ENCODE assay signal across 8 cellular contexts in genomic region chr22:20508067-20508755, GRCh38. TPM values are rescaled to one million over a fixed set of nuclear protein-coding genes. Genes with fewer than 3 reads are reported as not detected.
A peak's percentile ranks its signal among the peaks of the same experiment; 100 is the strongest.
DNase-seq lines count a peak whose midpoint lies in the region; ATAC-seq, FAIRE-seq and TF ChIP-seq lines count a peak whose summit lies in the region.
"Not testable (repeated sequence)": the region's sequence is repeated elsewhere in the genome, so short reads cannot be mapped to it uniquely, and the experiment has no call there.

No MANE protein-coding gene starts in this region.

- not testable (repeated sequence) for H2BK12ac ChIP-seq in H1 (ENCODE audit: low read depth, low read length)

- H2AFZ ChIP-seq in H1 (ENCODE audit: low read length), result peak overlapping the region; percentile 67

- H3K36me3 Mint-ChIP-seq in activated naive CD8-positive, alpha-beta T cell, result not testable (repeated sequence)
- H3K36me3 Mint-ChIP-seq in natural killer cell treated with Interleukin-12 subunit alpha and Interleukin-12 subunit beta and Interleukin-15 and Interleukin-18, amount 100 ng/mL, for 72 hours, result peaks cover 21% of the 10 kb centered on the region

- intact Hi-C loops in stomach (cut with DNase I; ENCODE audit: low total_unique reads), result loop anchor here (10.0 kb wide), 1 partner anchor 47 kb away; no protein-coding TSS in a partner anchor

- peak overlapping the region; percentile 93 to 99 (median 96) for H3K27ac ChIP-seq in BLaER1 treated with 17β-estradiol and CSF1 and Interleukin-3, amounts not matched to agents 10 nM and 100 nM
- H3K27ac ChIP-seq in RWPE2 (ENCODE audit: poor library complexity, severe bottlenecking), result peak overlapping the region; percentile 98
- peak overlapping the region; percentile 50; the same call in 1 of the 2 replicates for H3K27ac ChIP-seq in H1 (ENCODE audit: low read depth, low read length)
- peak overlapping the region; percentile 87 to 99 (median 98) for H3K27ac ChIP-seq in stomach

- peak; percentile 3; the same call in 1 of the 3 replicates for ATAC-seq in RWPE2 (ENCODE audit: low read depth)
- ATAC-seq in natural killer cell treated with Interleukin-12 subunit alpha and Interleukin-12 subunit beta and Interleukin-15 and Interleukin-18, amount 100 ng/mL, for 72 hours, result peak in 1 of 2 donors; percentile 1

- not testable (repeated sequence) for H4K8ac ChIP-seq in H1 (ENCODE audit: extremely low read depth, insufficient read depth, low read length)

- H4K5ac ChIP-seq in H1 (ENCODE audit: insufficient read length, low read depth, low read length), result not testable (repeated sequence)

- not testable (repeated sequence) for H2AK5ac ChIP-seq in H1 (ENCODE audit: low read depth, low read length)

- not testable (repeated sequence) for H3K4ac ChIP-seq in H1 (replicated peaks; ENCODE audit: insufficient read length, low read depth, low read length)

- H3K27ac Mint-ChIP-seq in activated naive CD8-positive, alpha-beta T cell, result peak overlapping the region; percentile 97
- peak overlapping the region; percentile 97 to 98 for H3K27ac Mint-ChIP-seq in natural killer cell treated with Interleukin-12 subunit alpha and Interleukin-12 subunit beta and Interleukin-15 and Interleukin-18, amount 100 ng/mL, for 72 hours

- H2BK15ac ChIP-seq in H1 (ENCODE audit: low read length), result not testable (repeated sequence)

- peak overlapping the region; percentile 98 to 100 (median 99) for H3K4me2 ChIP-seq in BLaER1 treated with 17β-estradiol and CSF1 and Interleukin-3, amounts not matched to agents 10 nM and 100 nM
- peak overlapping the region; percentile 67 to 77 for H3K4me2 ChIP-seq in H1 (ENCODE audit: insufficient read depth in 1 of 2, low read depth in 2 of 2, low read length in 2 of 2)

- not testable (repeated sequence) for H3K14ac ChIP-seq in H1 (ENCODE audit: insufficient read length)

- H3K9me3 ChIP-seq in BLaER1 treated with 17β-estradiol and CSF1 and Interleukin-3, amounts not matched to agents 10 nM and 100 nM (replicated peaks in 1 of 11); RWPE2 (ENCODE audit: severe bottlenecking); H1 (ENCODE audit: insufficient read depth in 2 of 2, low read depth in 1 of 2, low read length in 1 of 2); iPS-18c (ENCODE audit: control insufficient read depth, insufficient read depth, low read length); stomach: not testable (repeated sequence)

- H3K23ac ChIP-seq in H1 (ENCODE audit: insufficient read length), result not testable (repeated sequence)

- H3K4me3 ChIP-seq in BLaER1 treated with 17β-estradiol and CSF1 and Interleukin-3, amounts not matched to agents 10 nM and 100 nM, result peak overlapping the region; percentile 82 to 97 (median 92)
- H3K4me3 ChIP-seq in HFF-Myc (replicated peaks; ENCODE audit: low read depth, low read length) (peak overlapping the region; percentile 97), RWPE2 (ENCODE audit: severe bottlenecking) (peak overlapping the region; percentile 95), H1 (ENCODE audit: extremely low read depth in 1 of 4, insufficient read depth in 2 of 4, low read depth in 3 of 4, low read length in 4 of 4) (peak overlapping the region; percentile 84 to 94 (median 86)), iPS-18c (ENCODE audit: insufficient read depth, low read depth, low read length) (peak overlapping the region; percentile 97), stomach (peak overlapping the region; percentile 70 to 84 (median 78))

- H3K56ac ChIP-seq in H1 (replicated peaks; ENCODE audit: insufficient read length, low read depth, low read length), result not testable (repeated sequence)

- H3K18ac ChIP-seq in H1 (ENCODE audit: extremely low read depth, low read length), result peak overlapping the region; percentile 25

- peaks cover 13 to 46% of the 10 kb centered on the region in 2 experiments for H3K79me2 ChIP-seq in H1 (ENCODE audit: control insufficient read depth in 1 of 2, insufficient read depth in 2 of 2, low read length in 2 of 2)

- not testable (repeated sequence) for H2BK20ac ChIP-seq in H1 (ENCODE audit: low read length)

- not testable (repeated sequence) for H2BK120ac ChIP-seq in H1 (replicated peaks; ENCODE audit: low read depth, low read length)

- TF ChIP-seq CTCF in HFF-Myc (IDR thresholded peaks at IDR 0.05; ENCODE audit: low read depth, low read length, missing control alignments); RWPE2 (IDR thresholded peaks at IDR 0.05; ENCODE audit: poor library complexity, severe bottlenecking); H1 (IDR thresholded peaks at IDR 0.05; ENCODE audit: control extremely low read depth in 1 of 3, insufficient read depth in 1 of 3, low read depth in 1 of 3, low read length in 3 of 3); stomach (IDR thresholded peaks at IDR 0.05): not testable (repeated sequence)

- H3K9me3 Mint-ChIP-seq in activated naive CD8-positive, alpha-beta T cell (ENCODE audit: low read depth); natural killer cell treated with Interleukin-12 subunit alpha and Interleukin-12 subunit beta and Interleukin-15 and Interleukin-18, amount 100 ng/mL, for 72 hours: not testable (repeated sequence)

- CTCF ChIA-PET in H1 (lab: Charles Lee; ENCODE audit: partially characterized antibody), result interaction anchor here (0.6 to 1.4 kb wide), 4 partner anchors 10 to 57 kb away, joined by 3 to 4 read pairs (median 3); no protein-coding TSS in a partner anchor

- H3K79me1 ChIP-seq in H1 (ENCODE audit: low read depth, low read length), result peaks cover 14% of the 10 kb centered on the region

- not testable (repeated sequence) for FAIRE-seq in H1 (lab: Jason Lieb, UNC)

- H3K27me3 ChIP-seq in BLaER1 treated with 17β-estradiol and CSF1 and Interleukin-3, amounts not matched to agents 10 nM and 100 nM; RWPE2 (ENCODE audit: insufficient read depth, poor library complexity, severe bottlenecking); H1 (replicated peaks in 1 of 4; ENCODE audit: control insufficient read depth in 3 of 4, extremely low read depth in 1 of 4, insufficient read depth in 3 of 4, low read length in 3 of 4); stomach: not testable (repeated sequence)

- 17 to 100% methylated on average over 3 to 20 of the region's 21 CpGs for WGBS in H1 (ENCODE audit: extremely low coverage in 1 of 2, insufficient coverage in 1 of 2, insufficient read length in 1 of 2, insufficient replicate concordance in 2 of 2, low coverage in 1 of 2, low lambda C conversion rate in 2 of 2, missing lambda C conversion rate in 1 of 2), 2 experiments
- 1 to 2% (median 1%) methylated on average over 20 to 21 of the region's 21 CpGs for WGBS in stomach, 5 donors

- peak overlapping the region; percentile 98 for H3K4me3 Mint-ChIP-seq in activated naive CD8-positive, alpha-beta T cell
- H3K4me3 Mint-ChIP-seq in natural killer cell treated with Interleukin-12 subunit alpha and Interleukin-12 subunit beta and Interleukin-15 and Interleukin-18, amount 100 ng/mL, for 72 hours, result peak overlapping the region; percentile 99

- peaks cover 27 to 45% (median 40%) of the 10 kb centered on the region in 10 experiments for H3K4me1 ChIP-seq in BLaER1 treated with 17β-estradiol and CSF1 and Interleukin-3, amounts not matched to agents 10 nM and 100 nM
- peaks cover 26% of the 10 kb centered on the region for H3K4me1 ChIP-seq in RWPE2 (ENCODE audit: insufficient read depth, poor library complexity, severe bottlenecking)
- H3K4me1 ChIP-seq in H1 (replicated peaks in 1 of 4; ENCODE audit: control insufficient read depth in 3 of 4, insufficient read depth in 4 of 4, low read length in 3 of 4), result not testable (repeated sequence)
- H3K4me1 ChIP-seq in stomach, result peaks cover 38 to 64% (median 51%) of the 10 kb centered on the region in 4 donors

- peaks cover 14 to 34% (median 28%) of the 10 kb centered on the region in 11 experiments; a peak in 20 of 22 replicates for H3K36me3 ChIP-seq in BLaER1 treated with 17β-estradiol and CSF1 and Interleukin-3, amounts not matched to agents 10 nM and 100 nM
- H3K36me3 ChIP-seq in RWPE2 (ENCODE audit: low read depth), result peaks cover 20% of the 10 kb centered on the region
- H3K36me3 ChIP-seq in H1 (ENCODE audit: control insufficient read depth in 2 of 4, insufficient read depth in 4 of 4, low read length in 3 of 4); stomach: not testable (repeated sequence)

- peaks cover 52% of the 10 kb centered on the region for H3K4me1 Mint-ChIP-seq in activated naive CD8-positive, alpha-beta T cell (ENCODE audit: low read depth)
- peaks cover 45 to 51% of the 10 kb centered on the region in 2 donors for H3K4me1 Mint-ChIP-seq in natural killer cell treated with Interleukin-12 subunit alpha and Interleukin-12 subunit beta and Interleukin-15 and Interleukin-18, amount 100 ng/mL, for 72 hours (ENCODE audit: low read depth in 2 of 2)

- TF ChIP-seq POLR2A in H1 (IDR thresholded peaks at IDR 0.05; ENCODE audit: control extremely low read depth in 1 of 2, low read depth in 2 of 2, low read length in 2 of 2), result not testable (repeated sequence)
- TF ChIP-seq POLR2A in stomach (IDR thresholded peaks at IDR 0.05), result peak in 1 of 4 donors; percentile 11

- H3K27me3 Mint-ChIP-seq in activated naive CD8-positive, alpha-beta T cell; natural killer cell treated with Interleukin-12 subunit alpha and Interleukin-12 subunit beta and Interleukin-15 and Interleukin-18, amount 100 ng/mL, for 72 hours: not testable (repeated sequence)

- TF ChIP-seq EP300 in H1 (IDR thresholded peaks at IDR 0.05; ENCODE audit: borderline replicate concordance in 1 of 2, low read depth in 2 of 2, low read length in 2 of 2); stomach (IDR thresholded peaks at IDR 0.05): not testable (repeated sequence)

- POLR2A ChIA-PET in H1 (lab: Charles Lee; ENCODE audit: partially characterized antibody), result interaction anchor here (1.0 to 3.7 kb wide), 5 partner anchors 10 to 352 kb away, joined by 3 to 14 read pairs (median 4); no protein-coding TSS in a partner anchor

- H3K9ac ChIP-seq in BLaER1 treated with 17β-estradiol and CSF1 and Interleukin-3, amounts not matched to agents 10 nM and 100 nM, result peak overlapping the region; percentile 93 to 99 (median 97)
- H3K9ac ChIP-seq in H1 (replicated peaks in 1 of 4; ENCODE audit: extremely low read depth in 1 of 4, low read depth in 3 of 4, low read length in 3 of 4), result peak overlapping the region in 3 of 4 experiments; percentile 45 to 74 (median 62); a peak in 6 of 7 replicates

- TF ChIP-seq RAD21 in H1 (IDR thresholded peaks at IDR 0.05 in 1 of 2, conservative IDR thresholded peaks at IDR 0.05 in 1 of 2; ENCODE audit: low read depth in 2 of 2, low read length in 2 of 2), result not testable (repeated sequence)

- H4K20me1 ChIP-seq in BLaER1 treated with 17β-estradiol and CSF1 and Interleukin-3, amounts not matched to agents 10 nM and 100 nM, result peaks cover 38 to 54% (median 44%) of the 10 kb centered on the region in 11 experiments
- peaks cover 5 to 10% of the 10 kb centered on the region in 2 experiments for H4K20me1 ChIP-seq in H1 (replicated peaks in 1 of 2; ENCODE audit: control insufficient read depth in 1 of 2, insufficient read depth in 2 of 2, low read length in 2 of 2)

- not testable (repeated sequence) for H4K91ac ChIP-seq in H1 (replicated peaks; ENCODE audit: insufficient read length, low read length)

- H3K23me2 ChIP-seq in H1 (ENCODE audit: low read depth, low read length), result not testable (repeated sequence)

- H2BK5ac ChIP-seq in H1 (ENCODE audit: low read depth, low read length), result peak overlapping the region; percentile 47; the same call in 1 of the 2 replicates

- DNase-seq in HFF-Myc (ENCODE audit: extremely low read depth, low read depth); RWPE2 (ENCODE audit: low spot score); natural killer cell treated with Interleukin-12 subunit alpha and Interleukin-12 subunit beta and Interleukin-15 and Interleukin-18, amount 100 ng/mL, for 72 hours (ENCODE audit: low spot score); stomach: not testable (repeated sequence)
- peak in 1 of 2 experiments; percentile 55 for DNase-seq in H1 (ENCODE audit: low read depth in 1 of 2, low spot score in 2 of 2)

RNA-seq across cellular contexts. Expression of gene MED15, which starts 0.8 kb away (rescaled TPM):
- total RNA-seq in H1 (2021; fragmentation: NEBNext Ultra II Directional; extraction: Animal tissue kit (Norgen Biotek cat#: 25700)), result 57.1 and 57.3 TPM in 2 replicates
- polyA plus RNA-seq in H1 (2011; rRNA removed) (28.3 and 37.8 TPM in 2 replicates), stomach (10 to 100 TPM; 29.3 to 41.9 (median 39.3) TPM)
- polyA plus RNA-seq in H1 (2011; cell fraction: cytosol; rRNA removed), result 17.0 TPM
- polyA plus RNA-seq in H1 (2011; cell fraction: nucleus; rRNA removed), result 63.5 TPM
- polyA plus RNA-seq in H1 (2012, experiment 1 of 2), result 23.1 to 42.4 TPM (median 36.8 TPM) in 4 replicates
- polyA plus RNA-seq in H1 (2012, experiment 2 of 2), result 24.6 TPM
- 28.5 TPM for polyA plus RNA-seq in H1 (2013, experiment 1 of 2)
- polyA plus RNA-seq in H1 (2013, experiment 2 of 2), result 26.8 TPM
- 26.6 and 35.5 TPM in 2 replicates for polyA minus RNA-seq in H1 (2011; rRNA and poly(A)+ RNA removed)
- polyA minus RNA-seq in H1 (2011; cell fraction: cytosol; rRNA and poly(A)+ RNA removed), result 44.8 TPM
- polyA minus RNA-seq in H1 (2011; cell fraction: nucleus; rRNA and poly(A)+ RNA removed), result 88.9 TPM
- 100 to 1,000 TPM; 171 to 178 TPM for total RNA-seq in natural killer cell treated with Interleukin-12 subunit alpha and Interleukin-12 subunit beta and Interleukin-15 and Interleukin-18, amount 100 ng/mL, for 72 hours
- total RNA-seq in stomach, result 100 to 1,000 TPM in 3 of 5 donors, 10 to 100 TPM in 2; 28.3 to 289 (median 135) TPM

RNA-seq across cellular contexts. Expression of gene KLHL22, which starts 12.6 kb away (rescaled TPM):
- 9.3 and 9.4 TPM in 2 replicates for total RNA-seq in H1 (2021; fragmentation: NEBNext Ultra II Directional; extraction: Animal tissue kit (Norgen Biotek cat#: 25700))
- 14.2 and 16.2 TPM in 2 replicates for polyA plus RNA-seq in H1 (2011; rRNA removed)
- polyA plus RNA-seq in H1 (2011; cell fraction: cytosol; rRNA removed), result 12.0 TPM
- 22.0 TPM for polyA plus RNA-seq in H1 (2011; cell fraction: nucleus; rRNA removed)
- polyA plus RNA-seq in H1 (2012, experiment 1 of 2), result 6.5 to 12.8 TPM (median 11.6 TPM) in 4 replicates
- 10.4 TPM for polyA plus RNA-seq in H1 (2012, experiment 2 of 2)
- polyA plus RNA-seq in H1 (2013, experiment 1 of 2), result 4.6 TPM
- 3.1 TPM for polyA plus RNA-seq in H1 (2013, experiment 2 of 2)
- polyA minus RNA-seq in H1 (2011; rRNA and poly(A)+ RNA removed), result 16.0 and 24.6 TPM in 2 replicates
- 9.2 TPM for polyA minus RNA-seq in H1 (2011; cell fraction: cytosol; rRNA and poly(A)+ RNA removed)
- polyA minus RNA-seq in H1 (2011; cell fraction: nucleus; rRNA and poly(A)+ RNA removed), result 13.6 TPM
- total RNA-seq in natural killer cell treated with Interleukin-12 subunit alpha and Interleukin-12 subunit beta and Interleukin-15 and Interleukin-18, amount 100 ng/mL, for 72 hours, result 10 to 100 TPM; 15.9 to 21.0 TPM
- total RNA-seq in stomach, result 10 to 100 TPM in 4 of 5 donors, 1 to 10 TPM in 1; 7.0 to 26.5 (median 22.8) TPM
- 10 to 100 TPM in 2 of 3 donors, 1 to 10 TPM in 1; 7.0 to 10.8 (median 10.2) TPM for polyA plus RNA-seq in stomach
